ENCODE assay signal across 15 cellular contexts in genomic region chr1:205444300-205444930, GRCh38. TPM values are rescaled to one million over a fixed set of nuclear protein-coding genes. Genes with fewer than 3 reads are reported as not detected.
DNase-seq lines count a peak whose midpoint lies in the region; ATAC-seq and TF ChIP-seq lines count a peak whose summit lies in the region.
"Had no signal": no experiment of that assay in that cellular context is flagged by ENCODE, and none has a peak within 500 bp of the region (broad histone marks: within the 10 kb centered on the region; RNA-seq: fewer than 3 reads in every experiment).

No MANE protein-coding gene starts in this region.

- DNase-seq in ascending aorta (ENCODE audit: low spot score in 2 of 2) (no peak), left lobe of liver (ENCODE audit: low spot score) (no peak), NCI-H1092 (lab: John Stamatoyannopoulos, UW) (no peak), D341Med (ENCODE audit: low spot score) (no peak)
- no peak for DNase-seq in activated CD4-positive, alpha-beta T cell treated with anti-CD3 and anti-CD28 coated beads for 36 hours
- DNase-seq: activated CD8-positive, alpha-beta memory T cell treated with anti-CD3 and anti-CD28 coated beads, Interleukin-2, amount 50 U/mL, for 48 hours; NCI-H187; stimulated activated CD4-positive, alpha-beta T cell treated with anti-CD3 and anti-CD28 coated beads, Interleukin-2, amount 100 ng/mL, for 24 hours; stimulated activated naive B cell treated with anti-CD40 and anti-IgM and Interleukin-4, amounts not matched to agents 10 μg/mL and 1 μg/mL and 100 μg/mL, for 72 hours had no signal

- no peaks in the 10 kb centered on the region for H3K9me3 Mint-ChIP-seq in stimulated activated memory B cell treated with anti-CD40 and anti-IgM and Interleukin-4, amounts not matched to agents 10 μg/mL and 1 μg/mL and 100 μg/mL, for 72 hours
- H3K9me3 Mint-ChIP-seq in activated CD4-positive, alpha-beta T cell treated with anti-CD3 and anti-CD28 coated beads for 36 hours (ENCODE audit: low read depth) = no peaks in the 10 kb centered on the region
- H3K9me3 Mint-ChIP-seq: stimulated activated naive B cell treated with anti-CD40 and anti-IgM and Interleukin-4, amounts not matched to agents 10 μg/mL and 1 μg/mL and 100 μg/mL, for 72 hours had no signal

- H3K36me3 ChIP-seq in HEK293 (ENCODE audit: control insufficient read depth in 2 of 2, insufficient read depth in 1 of 2, low read length in 2 of 2) (no peaks in the 10 kb centered on the region), ascending aorta (no peaks in the 10 kb centered on the region), iPS-20b (ENCODE audit: insufficient read depth, low read depth, low read length) (no peaks in the 10 kb centered on the region; the same call in 1 of the 2 replicates)

- no peak overlapping the region for H3K4me3 Mint-ChIP-seq in stimulated activated memory B cell treated with anti-CD40 and anti-IgM and Interleukin-4, amounts not matched to agents 10 μg/mL and 1 μg/mL and 100 μg/mL, for 72 hours
- H3K4me3 Mint-ChIP-seq in activated CD4-positive, alpha-beta T cell treated with anti-CD3 and anti-CD28 coated beads for 36 hours = no peak overlapping the region
- H3K4me3 Mint-ChIP-seq: stimulated activated naive B cell treated with anti-CD40 and anti-IgM and Interleukin-4, amounts not matched to agents 10 μg/mL and 1 μg/mL and 100 μg/mL, for 72 hours had no signal

- peak overlapping the region; percentile 72; the same call in 1 of the 2 replicates for H3K9ac ChIP-seq in iPS-20b (ENCODE audit: low read depth, low read length)

- H3K4me3 ChIP-seq in HEK293 (ENCODE audit: low read depth, low read length) (no peak overlapping the region), ascending aorta (peak overlapping the region; percentile 13 to 64), iPS-20b (ENCODE audit: low read length) (peak overlapping the region; percentile 57)

- H3K27ac Mint-ChIP-seq in stimulated activated memory B cell treated with anti-CD40 and anti-IgM and Interleukin-4, amounts not matched to agents 10 μg/mL and 1 μg/mL and 100 μg/mL, for 72 hours = peak overlapping the region; percentile 10
- H3K27ac Mint-ChIP-seq in activated CD4-positive, alpha-beta T cell treated with anti-CD3 and anti-CD28 coated beads for 36 hours = no peak overlapping the region
- H3K27ac Mint-ChIP-seq: stimulated activated naive B cell treated with anti-CD40 and anti-IgM and Interleukin-4, amounts not matched to agents 10 μg/mL and 1 μg/mL and 100 μg/mL, for 72 hours had no signal

- POLR2A ChIA-PET in HEK293 (lab: Yijun Ruan, JAX) = no interaction called here
- POLR2A ChIA-PET in activated CD4-positive, alpha-beta T cell treated with anti-CD3 and anti-CD28 coated beads for 36 hours (lab: Charles Lee) = no interaction called here

- H3K36me3 Mint-ChIP-seq in stimulated activated memory B cell treated with anti-CD40 and anti-IgM and Interleukin-4, amounts not matched to agents 10 μg/mL and 1 μg/mL and 100 μg/mL, for 72 hours = no peaks in the 10 kb centered on the region
- no peaks in the 10 kb centered on the region for H3K36me3 Mint-ChIP-seq in activated CD4-positive, alpha-beta T cell treated with anti-CD3 and anti-CD28 coated beads for 36 hours (ENCODE audit: low read depth)

- no peak for TF ChIP-seq CTCF in HEK293 (tag by site-specific recombination; IDR thresholded peaks at IDR 0.05)
- TF ChIP-seq CTCF in ascending aorta (IDR thresholded peaks at IDR 0.05) = no peak

- CTCF ChIA-PET in HEK293 (lab: Yijun Ruan, JAX) = interaction anchor here (0.7 to 1.9 kb wide), 6 partner anchors 8 to 568 kb away, joined by 3 to 6 read pairs (median 4); no protein-coding TSS in a partner anchor
- CTCF ChIA-PET in activated CD4-positive, alpha-beta T cell treated with anti-CD3 and anti-CD28 coated beads for 36 hours (lab: Charles Lee) = interaction anchor here (0.5 to 1.2 kb wide), 5 partner anchors 17 to 118 kb away, joined by 3 to 5 read pairs (median 3); no protein-coding TSS in a partner anchor

- no peaks in the 10 kb centered on the region for H3K27me3 ChIP-seq in ascending aorta
- H3K27me3 ChIP-seq in iPS-20b (ENCODE audit: insufficient read depth, low read length) = peaks cover 6% of the 10 kb centered on the region; the same call in 1 of the 2 replicates

- H3K9me3 ChIP-seq in HEK293 (ENCODE audit: control insufficient read depth, insufficient read depth, low read depth, low read length) (no peaks in the 10 kb centered on the region), ascending aorta (no peaks in the 10 kb centered on the region), iPS-20b (ENCODE audit: insufficient read depth, low read depth, low read length) (no peaks in the 10 kb centered on the region)

- ATAC-seq in stimulated activated memory B cell treated with anti-CD40 and anti-IgM and Interleukin-4, amounts not matched to agents 10 μg/mL and 1 μg/mL and 100 μg/mL, for 72 hours = no peak
- ATAC-seq in left lobe of liver = no peak
- no peak for ATAC-seq in activated CD4-positive, alpha-beta T cell treated with anti-CD3 and anti-CD28 coated beads for 36 hours
- ATAC-seq: left colon; stimulated activated naive B cell treated with anti-CD40 and anti-IgM and Interleukin-4, amounts not matched to agents 10 μg/mL and 1 μg/mL and 100 μg/mL, for 72 hours had no signal

- peaks cover 47% of the 10 kb centered on the region for H3K4me1 Mint-ChIP-seq in stimulated activated memory B cell treated with anti-CD40 and anti-IgM and Interleukin-4, amounts not matched to agents 10 μg/mL and 1 μg/mL and 100 μg/mL, for 72 hours
- peaks cover 19% of the 10 kb centered on the region for H3K4me1 Mint-ChIP-seq in activated CD4-positive, alpha-beta T cell treated with anti-CD3 and anti-CD28 coated beads for 36 hours

- no peaks in the 10 kb centered on the region for H3K27me3 Mint-ChIP-seq in stimulated activated memory B cell treated with anti-CD40 and anti-IgM and Interleukin-4, amounts not matched to agents 10 μg/mL and 1 μg/mL and 100 μg/mL, for 72 hours
- peaks cover 2% of the 10 kb centered on the region for H3K27me3 Mint-ChIP-seq in activated CD4-positive, alpha-beta T cell treated with anti-CD3 and anti-CD28 coated beads for 36 hours

- H3K4me1 ChIP-seq in HEK293 (ENCODE audit: control insufficient read depth, insufficient read depth, low read length) (no peaks in the 10 kb centered on the region; the same call in 1 of the 2 replicates), ascending aorta (peaks cover 0 to 5% of the 10 kb centered on the region in 2 donors), iPS-20b (ENCODE audit: insufficient read depth, low read length) (peaks cover 84% of the 10 kb centered on the region)

- intact Hi-C loops in ascending aorta (cut with DNase I) = no loop called here
- intact Hi-C loops in activated CD4-positive, alpha-beta T cell treated with anti-CD3 and anti-CD28 coated beads for 36 hours (cut with DNase I, micrococcal nuclease) = loop anchor here in 1 of 2 experiments (5.0 kb wide), 1 partner anchor 38 kb away; no protein-coding TSS in a partner anchor

- H3K27ac ChIP-seq in HEK293 (ENCODE audit: extremely low read depth, low read depth, low read length) (no peak overlapping the region), ascending aorta (peak overlapping the region in 1 of 2 donors; percentile 49), iPS-20b (ENCODE audit: low read length) (peak overlapping the region; percentile 94)
- H3K27ac ChIP-seq: C4-2B, VCaP had no signal

TF ChIP-seq in HEK293, 187 proteins besides CTCF, POLR2A, EP300 and RAD21 (continues in another document):
- TF ChIP-seq ZNF514 (tag by site-specific recombination; IDR thresholded peaks at IDR 0.05) (no peak), KLF1 (tag by site-specific recombination; IDR thresholded peaks at IDR 0.05) (no peak), ZNF426 (tag by site-specific recombination; IDR thresholded peaks at IDR 0.05) (no peak), ZBTB17 (tag by site-specific recombination; IDR thresholded peaks at IDR 0.05) (no peak), ZSCAN4 (tag by site-specific recombination; IDR thresholded peaks at IDR 0.05) (no peak), MZF1 (tag by site-specific recombination; IDR thresholded peaks at IDR 0.05; ENCODE audit: borderline replicate concordance) (no peak)
- TF ChIP-seq, protein P1, sequence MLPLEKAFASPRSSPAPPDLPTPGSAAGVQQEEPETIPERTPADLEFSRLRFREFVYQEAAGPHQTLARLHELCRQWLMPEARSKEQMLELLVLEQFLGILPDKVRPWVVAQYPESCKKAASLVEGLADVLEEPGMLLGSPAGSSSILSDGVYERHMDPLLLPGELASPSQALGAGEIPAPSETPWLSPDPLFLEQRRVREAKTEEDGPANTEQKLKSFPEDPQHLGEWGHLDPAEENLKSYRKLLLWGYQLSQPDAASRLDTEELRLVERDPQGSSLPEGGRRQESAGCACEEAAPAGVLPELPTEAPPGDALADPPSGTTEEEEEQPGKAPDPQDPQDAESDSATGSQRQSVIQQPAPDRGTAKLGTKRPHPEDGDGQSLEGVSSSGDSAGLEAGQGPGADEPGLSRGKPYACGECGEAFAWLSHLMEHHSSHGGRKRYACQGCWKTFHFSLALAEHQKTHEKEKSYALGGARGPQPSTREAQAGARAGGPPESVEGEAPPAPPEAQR (tag by site-specific recombination; IDR thresholded peaks at IDR 0.05) = no peak
- TF ChIP-seq, protein P2, sequence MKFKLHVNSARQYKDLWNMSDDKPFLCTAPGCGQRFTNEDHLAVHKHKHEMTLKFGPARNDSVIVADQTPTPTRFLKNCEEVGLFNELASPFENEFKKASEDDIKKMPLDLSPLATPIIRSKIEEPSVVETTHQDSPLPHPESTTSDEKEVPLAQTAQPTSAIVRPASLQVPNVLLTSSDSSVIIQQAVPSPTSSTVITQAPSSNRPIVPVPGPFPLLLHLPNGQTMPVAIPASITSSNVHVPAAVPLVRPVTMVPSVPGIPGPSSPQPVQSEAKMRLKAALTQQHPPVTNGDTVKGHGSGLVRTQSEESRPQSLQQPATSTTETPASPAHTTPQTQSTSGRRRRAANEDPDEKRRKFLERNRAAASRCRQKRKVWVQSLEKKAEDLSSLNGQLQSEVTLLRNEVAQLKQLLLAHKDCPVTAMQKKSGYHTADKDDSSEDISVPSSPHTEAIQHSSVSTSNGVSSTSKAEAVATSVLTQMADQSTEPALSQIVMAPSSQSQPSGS (tag by site-specific recombination; IDR thresholded peaks at IDR 0.05; ENCODE audit: low read depth) = no peak

RNA-seq across cellular contexts. Expression of gene BLACAT1, which starts 11.4 kb away (rescaled TPM):
- total RNA-seq in ascending aorta (not detected), left lobe of liver (0.08 TPM)
- total RNA-seq in activated CD4-positive, alpha-beta T cell treated with anti-CD3 and anti-CD28 coated beads for 36 hours = under 1 TPM; 0.25 to 0.32 TPM

RNA-seq across cellular contexts. Expression of gene LEMD1, which starts 22.6 kb away (rescaled TPM):
- total RNA-seq in ascending aorta (not detected), left lobe of liver (not detected)
- total RNA-seq in activated CD4-positive, alpha-beta T cell treated with anti-CD3 and anti-CD28 coated beads for 36 hours = under 1 TPM; 0.66 to 0.79 TPM
